ENCODE assay signal across 36 cellular contexts in genomic region chr9:121890746-121891145, GRCh38.
"Had no signal": no experiment of that assay in that cellular context is flagged by ENCODE, and none has a peak within 500 bp of the region (broad histone marks: within the 10 kb centered on the region; RNA-seq: fewer than 3 reads in every experiment).

No MANE protein-coding gene starts in this region.

- DNase-seq: activated CD4-positive, alpha-beta memory T cell treated with anti-CD3 and anti-CD28 coated beads for 36 hours; activated CD4-positive, alpha-beta T cell treated with anti-CD3 and anti-CD28 coated beads for 36 hours; activated CD4-positive, alpha-beta T cell treated with anti-CD3 and anti-CD28 coated beads, Interleukin-2, amount 10 ng/mL, durations not matched to agents 24 days and 14 days; activated CD4-positive, CD25-positive, alpha-beta regulatory T cell; activated CD4-positive, CD25-positive, alpha-beta regulatory T cell treated with anti-CD3 and anti-CD28 coated beads, Interleukin-2, amount 50 U/mL, for 72 hours; activated CD8-positive, alpha-beta memory T cell treated with anti-CD3 and anti-CD28 coated beads, Interleukin-2, amount 10 ng/mL, durations not matched to agents 7 days and 5 days; activated CD8-positive, alpha-beta memory T cell treated with anti-CD3 and anti-CD28 coated beads, Interleukin-2, amount 50 U/mL, for 4 hours; activated CD8-positive, alpha-beta T cell treated with anti-CD3 and anti-CD28 coated beads, Interleukin-2, amount 10 ng/mL, durations not matched to agents 7 days and 5 days; activated effector memory CD4-positive, alpha-beta T cell treated with anti-CD3 and anti-CD28 coated beads, Interleukin-2, amount 50 U/mL, for 16 hours; activated naive CD4-positive, alpha-beta T cell treated with anti-CD3 and anti-CD28 coated beads for 36 hours; activated naive CD8-positive, alpha-beta T cell treated with anti-CD3 and anti-CD28 coated beads for 36 hours; activated naive CD8-positive, alpha-beta T cell treated with anti-CD3 and anti-CD28 coated beads, Interleukin-2, amount 50 U/mL, for 24 hours; activated T-cell treated with anti-CD3 and anti-CD28 coated beads, Interleukin-2, amount 50 U/mL, for 1 hour; activated T-cell treated with anti-CD3 and anti-CD28 coated beads, Interleukin-2, amount 50 U/mL, for 48 hours; adrenal gland; amygdala; aorta; central memory CD4-positive, alpha-beta T cell; cerebellar nuclear complex; colonic mucosa; dorsolateral prefrontal cortex; effector memory CD4-positive, alpha-beta T cell; endodermal cell; T-helper 1 cell; T-helper 17 cell; WERI-Rb-1 had no signal

- H3K27me3 ChIP-seq: adrenal gland, breast epithelium, cardiac muscle cell, colonic mucosa, dorsolateral prefrontal cortex, heart left ventricle had no signal

- H3K27ac ChIP-seq: adrenal gland, breast epithelium, cardiac muscle cell, colonic mucosa, dorsolateral prefrontal cortex, heart left ventricle, WERI-Rb-1 had no signal

- H3K9me3 Mint-ChIP-seq: activated CD4-positive, alpha-beta memory T cell treated with anti-CD3 and anti-CD28 coated beads for 36 hours; activated CD4-positive, alpha-beta T cell treated with anti-CD3 and anti-CD28 coated beads, Interleukin-2, amount 10 ng/mL, durations not matched to agents 24 days and 14 days; activated naive CD4-positive, alpha-beta T cell treated with anti-CD3 and anti-CD28 coated beads, Interleukin-2, amount 50 U/mL, for 24 hours; activated naive CD8-positive, alpha-beta T cell treated with anti-CD3 and anti-CD28 coated beads for 36 hours; activated naive CD8-positive, alpha-beta T cell treated with anti-CD3 and anti-CD28 coated beads, Interleukin-2, amount 50 U/mL, for 24 hours; activated T-helper 1 cell treated with anti-CD3 and anti-CD28 coated beads, Interleukin-12 subunit alpha, Interleukin-12 subunit beta, Interleukin-2, Interleukin-4 antibody, amounts not matched to agents 30 ng/mL and 10 ng/mL and 1 ng/mL, durations not matched to agents 14 hours and 24 hours and 36 hours; activated T-helper 2 cell treated with anti-CD3 and anti-CD28 coated beads, Interferon-gamma antibody, Interleukin-2, Interleukin-4, amounts not matched to agents 10 μg/mL and 5 μg/mL and 100 μg/mL, durations not matched to agents 14 hours and 24 hours and 36 hours; dendritic cell treated with granulocyte-macrophage colony-stimulating factor and Interleukin-4, amounts not matched to agents 40 ng/mL and 50 ng/mL, for 4 days; T-helper 2 cell treated with Interferon-gamma antibody and Interleukin-4, amounts not matched to agents 5 μg/mL and 100 μg/mL, for 36 hours had no signal

- H3K4me3 ChIP-seq: adrenal gland, breast epithelium, cardiac muscle cell, colonic mucosa, dorsolateral prefrontal cortex, heart left ventricle had no signal

- H3K4me3 Mint-ChIP-seq: activated CD4-positive, alpha-beta memory T cell treated with anti-CD3 and anti-CD28 coated beads for 36 hours; activated CD4-positive, alpha-beta T cell treated with anti-CD3 and anti-CD28 coated beads for 36 hours; activated CD4-positive, alpha-beta T cell treated with anti-CD3 and anti-CD28 coated beads, Interleukin-2, amount 10 ng/mL, durations not matched to agents 24 days and 14 days; activated CD8-positive, alpha-beta memory T cell treated with anti-CD3 and anti-CD28 coated beads, Interleukin-2, amount 10 ng/mL, durations not matched to agents 7 days and 5 days; activated CD8-positive, alpha-beta T cell treated with anti-CD3 and anti-CD28 coated beads, Interleukin-2, amount 10 ng/mL, durations not matched to agents 7 days and 5 days; activated naive CD4-positive, alpha-beta T cell treated with anti-CD3 and anti-CD28 coated beads for 36 hours; activated naive CD4-positive, alpha-beta T cell treated with anti-CD3 and anti-CD28 coated beads, Interleukin-2, amount 50 U/mL, for 24 hours; activated naive CD8-positive, alpha-beta T cell treated with anti-CD3 and anti-CD28 coated beads for 36 hours; activated naive CD8-positive, alpha-beta T cell treated with anti-CD3 and anti-CD28 coated beads, Interleukin-2, amount 50 U/mL, for 24 hours; activated T-helper 1 cell treated with anti-CD3 and anti-CD28 coated beads, Interleukin-12 subunit alpha, Interleukin-12 subunit beta, Interleukin-2, Interleukin-4 antibody, amounts not matched to agents 30 ng/mL and 10 ng/mL and 1 ng/mL, durations not matched to agents 14 hours and 24 hours and 36 hours; brain; dendritic cell treated with granulocyte-macrophage colony-stimulating factor and Interleukin-4, amounts not matched to agents 40 ng/mL and 50 ng/mL, for 4 days; endodermal cell; T-helper 17 cell; T-helper 2 cell treated with Interferon-gamma antibody and Interleukin-4, amounts not matched to agents 5 μg/mL and 100 μg/mL, for 36 hours had no signal

- H3K4me1 Mint-ChIP-seq: activated naive CD4-positive, alpha-beta T cell treated with anti-CD3 and anti-CD28 coated beads, Interleukin-2, amount 50 U/mL, for 24 hours; T-helper 17 cell had no signal

- H3K9me3 ChIP-seq: adrenal gland, breast epithelium, colonic mucosa, heart left ventricle had no signal

- H3K4me1 ChIP-seq: breast epithelium, colonic mucosa had no signal

- H3K36me3 ChIP-seq: adrenal gland, breast epithelium, cardiac muscle cell, colonic mucosa, heart left ventricle, WERI-Rb-1 had no signal

- H3K27me3 Mint-ChIP-seq: activated CD4-positive, alpha-beta memory T cell treated with anti-CD3 and anti-CD28 coated beads for 36 hours; activated CD4-positive, alpha-beta T cell treated with anti-CD3 and anti-CD28 coated beads for 36 hours; activated CD4-positive, alpha-beta T cell treated with anti-CD3 and anti-CD28 coated beads, Interleukin-2, amount 10 ng/mL, durations not matched to agents 24 days and 14 days; activated CD8-positive, alpha-beta memory T cell treated with anti-CD3 and anti-CD28 coated beads, Interleukin-2, amount 10 ng/mL, durations not matched to agents 7 days and 5 days; activated naive CD4-positive, alpha-beta T cell treated with anti-CD3 and anti-CD28 coated beads, Interleukin-2, amount 50 U/mL, for 24 hours; activated naive CD8-positive, alpha-beta T cell treated with anti-CD3 and anti-CD28 coated beads for 36 hours; activated naive CD8-positive, alpha-beta T cell treated with anti-CD3 and anti-CD28 coated beads, Interleukin-2, amount 50 U/mL, for 24 hours; dendritic cell treated with granulocyte-macrophage colony-stimulating factor and Interleukin-4, amounts not matched to agents 40 ng/mL and 50 ng/mL, for 4 days had no signal

- H3K27ac Mint-ChIP-seq: activated CD4-positive, alpha-beta memory T cell treated with anti-CD3 and anti-CD28 coated beads for 36 hours; activated CD4-positive, alpha-beta T cell treated with anti-CD3 and anti-CD28 coated beads for 36 hours; activated CD4-positive, alpha-beta T cell treated with anti-CD3 and anti-CD28 coated beads, Interleukin-2, amount 10 ng/mL, durations not matched to agents 24 days and 14 days; activated CD8-positive, alpha-beta memory T cell treated with anti-CD3 and anti-CD28 coated beads, Interleukin-2, amount 10 ng/mL, durations not matched to agents 7 days and 5 days; activated CD8-positive, alpha-beta T cell treated with anti-CD3 and anti-CD28 coated beads, Interleukin-2, amount 10 ng/mL, durations not matched to agents 7 days and 5 days; activated naive CD4-positive, alpha-beta T cell treated with anti-CD3 and anti-CD28 coated beads for 36 hours; activated naive CD4-positive, alpha-beta T cell treated with anti-CD3 and anti-CD28 coated beads, Interleukin-2, amount 50 U/mL, for 24 hours; activated naive CD8-positive, alpha-beta T cell treated with anti-CD3 and anti-CD28 coated beads for 36 hours; activated naive CD8-positive, alpha-beta T cell treated with anti-CD3 and anti-CD28 coated beads, Interleukin-2, amount 50 U/mL, for 24 hours; activated T-helper 1 cell treated with anti-CD3 and anti-CD28 coated beads, Interleukin-12 subunit alpha, Interleukin-12 subunit beta, Interleukin-2, Interleukin-4 antibody, amounts not matched to agents 30 ng/mL and 10 ng/mL and 1 ng/mL, durations not matched to agents 14 hours and 24 hours and 36 hours; activated T-helper 2 cell treated with anti-CD3 and anti-CD28 coated beads, Interferon-gamma antibody, Interleukin-2, Interleukin-4, amounts not matched to agents 10 μg/mL and 5 μg/mL and 100 μg/mL, durations not matched to agents 14 hours and 24 hours and 36 hours; dendritic cell treated with granulocyte-macrophage colony-stimulating factor and Interleukin-4, amounts not matched to agents 40 ng/mL and 50 ng/mL, for 4 days; endodermal cell; T-helper 17 cell; T-helper 2 cell treated with Interferon-gamma antibody and Interleukin-4, amounts not matched to agents 5 μg/mL and 100 μg/mL, for 36 hours had no signal

- H3K36me3 Mint-ChIP-seq: activated CD4-positive, alpha-beta memory T cell treated with anti-CD3 and anti-CD28 coated beads for 36 hours; brain had no signal

- ATAC-seq: activated CD4-positive, alpha-beta T cell treated with anti-CD3 and anti-CD28 coated beads for 36 hours; activated CD8-positive, alpha-beta memory T cell treated with anti-CD3 and anti-CD28 coated beads, Interleukin-2, amount 10 ng/mL, durations not matched to agents 7 days and 5 days; activated CD8-positive, alpha-beta T cell treated with anti-CD3 and anti-CD28 coated beads, Interleukin-2, amount 10 ng/mL, durations not matched to agents 7 days and 5 days; activated naive CD8-positive, alpha-beta T cell treated with anti-CD3 and anti-CD28 coated beads, Interleukin-2, amount 50 U/mL, for 24 hours; esophagus mucosa; T-helper 17 cell had no signal
